Comparison of ENCODE assay signal across 15 cellular contexts in genomic region chr20:37379967-37380828, GRCh38. TPM values are rescaled to one million over a fixed set of nuclear protein-coding genes. Genes with fewer than 3 reads are reported as not detected.
DNase-seq lines count a peak whose midpoint lies in the region; ATAC-seq, FAIRE-seq and TF ChIP-seq lines count a peak whose summit lies in the region.
"Had no signal": no experiment of that assay in that cellular context is flagged by ENCODE, and none has a peak within 500 bp of the region (broad histone marks: within the 10 kb centered on the region; RNA-seq: fewer than 3 reads in every experiment).

No MANE protein-coding gene starts in this region.

- DNase-seq in Calu3 = no peak
- DNase-seq in NCI-H2029 (lab: John Stamatoyannopoulos, UW) = peak; percentile 62
- DNase-seq in right atrium auricular region (ENCODE audit: low spot score) = no peak
- DNase-seq in D721Med (ENCODE audit: insufficient read length, low spot score) = no peak
- DNase-seq: hippocampal formation; naive B cell; NCI-H1694 treated with DMSO at 0.1 percent for 48 hours; stimulated activated CD4-positive, alpha-beta T cell treated with anti-CD3 and anti-CD28 coated beads, Interleukin-2, amount 100 ng/mL, for 48 hours; T-cell had no signal

- TF ChIP-seq CTCF in Calu3 (IDR thresholded peaks at IDR 0.05; ENCODE audit: unreplicated experiment) (no peak), brain (conservative IDR thresholded peaks at IDR 0.05) (no peak), right atrium auricular region (IDR thresholded peaks at IDR 0.05) (no peak), D721Med (IDR thresholded peaks at IDR 0.05; ENCODE audit: insufficient read depth, missing control alignments) (no peak)

- peaks cover 67% of the 10 kb centered on the region for H3K4me1 ChIP-seq in mucosa of stomach (ENCODE audit: control insufficient read depth, insufficient read depth, low read length)
- H3K4me1 ChIP-seq in right atrium auricular region = peaks cover 0 to 11% of the 10 kb centered on the region in 2 donors

- no peak for ATAC-seq in HG03025 (IDR thresholded peaks at IDR 0.05; ENCODE audit: low FRiP score, unreplicated experiment)
- no peak for ATAC-seq in HG02642 (IDR thresholded peaks at IDR 0.05; ENCODE audit: poor library complexity, unreplicated experiment)
- ATAC-seq: T-cell had no signal

- H3K36me3 ChIP-seq in mucosa of stomach (ENCODE audit: control insufficient read depth, insufficient read depth, low read length) = peaks cover 8% of the 10 kb centered on the region
- H3K36me3 ChIP-seq in right atrium auricular region = peaks cover 2% of the 10 kb centered on the region

- no TSS peak for BruUV-seq in Calu3 (replicated peaks; lab: Mats Ljungman, UMichigan)

- no peaks in the 10 kb centered on the region for H3K27me3 Mint-ChIP-seq in Calu3 (ENCODE audit: unreplicated experiment)
- H3K27me3 Mint-ChIP-seq in brain = no peaks in the 10 kb centered on the region
- H3K27me3 Mint-ChIP-seq: naive B cell, T-cell had no signal

- H3K27me3 ChIP-seq in mucosa of stomach (ENCODE audit: control insufficient read depth, insufficient read depth, low read length) = no peaks in the 10 kb centered on the region
- no peaks in the 10 kb centered on the region for H3K27me3 ChIP-seq in right atrium auricular region
- H3K27me3 ChIP-seq: tibial artery had no signal

- peak overlapping the region; percentile 67 for H3K9ac ChIP-seq in mucosa of stomach (ENCODE audit: low read length)

- H3K4me3 Mint-ChIP-seq in Calu3 (ENCODE audit: low read depth, unreplicated experiment) = peak overlapping the region; percentile 50
- no peak overlapping the region for H3K4me3 Mint-ChIP-seq in brain
- H3K4me3 Mint-ChIP-seq: naive B cell, T-cell had no signal

- H3K9me3 Mint-ChIP-seq in Calu3 (ENCODE audit: low read depth, unreplicated experiment) (no peaks in the 10 kb centered on the region), brain (no peaks in the 10 kb centered on the region)
- H3K9me3 Mint-ChIP-seq: naive B cell, T-cell had no signal

- peaks cover 85% of the 10 kb centered on the region for H3K36me3 Mint-ChIP-seq in Calu3 (ENCODE audit: insufficient read depth, unreplicated experiment)
- H3K36me3 Mint-ChIP-seq in brain = peaks cover 46% of the 10 kb centered on the region
- H3K36me3 Mint-ChIP-seq: naive B cell, T-cell had no signal

- H3K9me3 ChIP-seq in mucosa of stomach (ENCODE audit: control insufficient read depth, low read length) = no peaks in the 10 kb centered on the region
- H3K9me3 ChIP-seq in right atrium auricular region = no peaks in the 10 kb centered on the region
- H3K9me3 ChIP-seq: tibial artery had no signal

- H3K4me1 Mint-ChIP-seq in Calu3 (ENCODE audit: low read depth, unreplicated experiment) (peaks cover 81% of the 10 kb centered on the region), brain (peaks cover 23% of the 10 kb centered on the region)

- intact Hi-C loops in Calu3 (cut with micrococcal nuclease; ENCODE audit: unreplicated experiment) = loop anchor here (2.0 to 5.0 kb wide), 3 partner anchors 35 to 113 kb away; no protein-coding TSS in a partner anchor

- CTCF ChIA-PET in Calu3 (lab: Charles Lee) = interaction anchor here (0.5 to 2.6 kb wide), 11 partner anchors 17 to 639 kb away, joined by 3 to 11 read pairs (median 6); partner anchors contain the start of gene SRC

- H3K4me3 ChIP-seq in mucosa of stomach (ENCODE audit: low read length) (no peak overlapping the region), right atrium auricular region (no peak overlapping the region)
- H3K4me3 ChIP-seq: tibial artery had no signal

- no peak for FAIRE-seq in D721Med (lab: Jason Lieb, UNC)
- FAIRE-seq: colon had no signal

- peak overlapping the region; percentile 95 for H3K27ac Mint-ChIP-seq in Calu3 (ENCODE audit: unreplicated experiment)
- peak overlapping the region; percentile 8 to 82 (median 43) for H3K27ac Mint-ChIP-seq in brain
- H3K27ac Mint-ChIP-seq: T-cell had no signal

- no peak overlapping the region for H3K27ac ChIP-seq in right atrium auricular region
- H3K27ac ChIP-seq: tibial artery had no signal

RNA-seq across cellular contexts. Expression of gene SRC, which starts 34.3 kb away (rescaled TPM):
- total RNA-seq in Calu3 (2022) = 185 and 203 TPM in 2 replicates
- 60.3 TPM for polyA plus RNA-seq in brain (ENCODE audit: insufficient read depth, low read depth, low replicate concordance)
- total RNA-seq in right atrium auricular region = 10 to 100 TPM in 1 of 2 donors, 1 to 10 TPM in 1; 6.9 to 14.3 TPM

Comparison
In these comparisons a context has a peak if more than half of its experiments do, and no peak if none do; other contexts are left out.
1. RNA of gene SRC, which starts 34.3 kb away (total RNA-seq): 185 to 203 TPM in Calu3; 6.9 to 14.3 TPM in right atrium auricular region; every median in the first group is over 10 times any median in the second.